Comparison of ENCODE assay signal across 30 cellular contexts in genomic region chr14:73942180-73942579, GRCh38.
"Had no signal": no experiment of that assay in that cellular context is flagged by ENCODE, and none has a peak within 500 bp of the region (broad histone marks: within the 10 kb centered on the region; RNA-seq: fewer than 3 reads in every experiment).

No MANE protein-coding gene starts in this region.

- H3K9me3 ChIP-seq: ascending aorta had no signal

- H3K4me1 Mint-ChIP-seq: activated naive CD4-positive, alpha-beta T cell treated with anti-CD3 and anti-CD28 coated beads, Interleukin-2, amount 50 U/mL, for 24 hours; central memory CD8-positive, alpha-beta T cell had no signal

- H3K27me3 Mint-ChIP-seq: activated CD4-positive, alpha-beta T cell treated with anti-CD3 and anti-CD28 coated beads for 36 hours; activated CD4-positive, alpha-beta T cell treated with anti-CD3 and anti-CD28 coated beads, Interleukin-2, amount 10 ng/mL, durations not matched to agents 7 days and 5 days; activated naive CD4-positive, alpha-beta T cell treated with anti-CD3 and anti-CD28 coated beads, Interleukin-2, amount 50 U/mL, for 24 hours; activated naive CD8-positive, alpha-beta T cell treated with anti-CD3 and anti-CD28 coated beads, Interleukin-2, amount 10 ng/mL, durations not matched to agents 7 days and 5 days; activated T-cell treated with anti-CD3 and anti-CD28 coated beads, Interleukin-2, amount 50 U/mL, for 24 hours; central memory CD8-positive, alpha-beta T cell had no signal

- H3K4me2 ChIP-seq: PC-9 had no signal

- H3K4me3 ChIP-seq: ascending aorta, cardiac muscle cell, PC-9 had no signal

- FAIRE-seq: RCC 7860, TTC549 had no signal

- H3K9me3 Mint-ChIP-seq: activated CD4-positive, alpha-beta T cell treated with anti-CD3 and anti-CD28 coated beads, Interleukin-2, amount 10 ng/mL, durations not matched to agents 7 days and 5 days; activated naive CD4-positive, alpha-beta T cell treated with anti-CD3 and anti-CD28 coated beads, Interleukin-2, amount 50 U/mL, for 24 hours; activated naive CD8-positive, alpha-beta T cell treated with anti-CD3 and anti-CD28 coated beads, Interleukin-2, amount 10 ng/mL, durations not matched to agents 7 days and 5 days; activated T-cell treated with anti-CD3 and anti-CD28 coated beads, Interleukin-2, amount 50 U/mL, for 24 hours; activated T-helper 2 cell treated with anti-CD3 and anti-CD28 coated beads, Interferon-gamma antibody, Interleukin-2, Interleukin-4, amounts not matched to agents 10 μg/mL and 5 μg/mL and 100 μg/mL, durations not matched to agents 14 hours and 24 hours and 36 hours; central memory CD8-positive, alpha-beta T cell; T-helper 1 cell treated with Interleukin-12 subunit alpha and Interleukin-12 subunit beta and Interleukin-4 antibody, amounts not matched to agents 30 μg/mL and 1 μg/mL, for 36 hours; T-helper 2 cell treated with Interferon-gamma antibody and Interleukin-4, amounts not matched to agents 5 μg/mL and 100 μg/mL, for 36 hours had no signal

- H3K27ac ChIP-seq: cardiac muscle cell, PC-9 had no signal

- H3K27me3 ChIP-seq: ascending aorta, cardiac muscle cell had no signal

- H3K4me3 Mint-ChIP-seq: activated CD4-positive, alpha-beta T cell treated with anti-CD3 and anti-CD28 coated beads for 36 hours; activated CD4-positive, alpha-beta T cell treated with anti-CD3 and anti-CD28 coated beads, Interleukin-2, amount 10 ng/mL, durations not matched to agents 7 days and 5 days; activated CD8-positive, alpha-beta T cell treated with anti-CD3 and anti-CD28 coated beads, Interleukin-2, amount 10 ng/mL, durations not matched to agents 7 days and 5 days; activated naive CD4-positive, alpha-beta T cell treated with anti-CD3 and anti-CD28 coated beads, Interleukin-2, amount 50 U/mL, for 24 hours; activated naive CD8-positive, alpha-beta T cell treated with anti-CD3 and anti-CD28 coated beads, Interleukin-2, amount 10 ng/mL, durations not matched to agents 7 days and 5 days; activated T-cell treated with anti-CD3 and anti-CD28 coated beads, Interleukin-2, amount 50 U/mL, for 24 hours; central memory CD8-positive, alpha-beta T cell; T-helper 1 cell treated with Interleukin-12 subunit alpha and Interleukin-12 subunit beta and Interleukin-4 antibody, amounts not matched to agents 30 μg/mL and 1 μg/mL, for 36 hours; T-helper 2 cell treated with Interferon-gamma antibody and Interleukin-4, amounts not matched to agents 5 μg/mL and 100 μg/mL, for 36 hours had no signal

- H3K4me1 ChIP-seq: ascending aorta had no signal

- H2AFZ ChIP-seq: PC-9 had no signal

- H3K36me3 Mint-ChIP-seq: activated naive CD8-positive, alpha-beta T cell treated with anti-CD3 and anti-CD28 coated beads, Interleukin-2, amount 10 ng/mL, durations not matched to agents 7 days and 5 days had no signal

- H3K27ac Mint-ChIP-seq: activated CD4-positive, alpha-beta T cell treated with anti-CD3 and anti-CD28 coated beads for 36 hours; activated CD4-positive, alpha-beta T cell treated with anti-CD3 and anti-CD28 coated beads, Interleukin-2, amount 10 ng/mL, durations not matched to agents 7 days and 5 days; activated CD8-positive, alpha-beta T cell treated with anti-CD3 and anti-CD28 coated beads, Interleukin-2, amount 10 ng/mL, durations not matched to agents 7 days and 5 days; activated naive CD4-positive, alpha-beta T cell treated with anti-CD3 and anti-CD28 coated beads, Interleukin-2, amount 50 U/mL, for 24 hours; activated T-helper 2 cell treated with anti-CD3 and anti-CD28 coated beads, Interferon-gamma antibody, Interleukin-2, Interleukin-4, amounts not matched to agents 10 μg/mL and 5 μg/mL and 100 μg/mL, durations not matched to agents 14 hours and 24 hours and 36 hours; T-helper 1 cell treated with Interleukin-12 subunit alpha and Interleukin-12 subunit beta and Interleukin-4 antibody, amounts not matched to agents 30 μg/mL and 1 μg/mL, for 36 hours; T-helper 2 cell treated with Interferon-gamma antibody and Interleukin-4, amounts not matched to agents 5 μg/mL and 100 μg/mL, for 36 hours had no signal

- DNase-seq: activated CD4-positive, alpha-beta T cell treated with anti-CD3 and anti-CD28 coated beads for 36 hours; activated CD4-positive, alpha-beta T cell treated with anti-CD3 and anti-CD28 coated beads, Interleukin-2, amount 10 ng/mL, durations not matched to agents 7 days and 5 days; activated CD4-positive, alpha-beta T cell treated with anti-CD3 and anti-CD28 coated beads, Interleukin-2, amount 50 U/mL, for 48 hours; activated CD8-positive, alpha-beta T cell treated with anti-CD3 and anti-CD28 coated beads, Interleukin-2, amount 10 ng/mL, durations not matched to agents 7 days and 5 days; activated gamma-delta T cell; activated naive CD4-positive, alpha-beta T cell treated with Interleukin-2 at 50 U/mL for 16 hours; activated naive CD8-positive, alpha-beta T cell treated with anti-CD3 and anti-CD28 coated beads, Interleukin-2, amount 10 ng/mL, durations not matched to agents 7 days and 5 days; activated T-cell treated with anti-CD3 and anti-CD28 coated beads, Interleukin-2, amount 50 U/mL, for 24 hours; NCI-H1092 treated with DMSO at 0.1 percent for 48 hours; NCI-H1417; NCI-H146; NCI-H187; NCI-H2029 treated with DMSO at 0.1 percent for 48 hours; NCI-H2107; NCI-H2171; NCI-H510A; NCI-H526; NCI-H748 treated with DMSO at 0.1 percent for 48 hours; PC-9; Right ventricle myocardium superior had no signal

- ATAC-seq: activated CD4-positive, alpha-beta T cell treated with anti-CD3 and anti-CD28 coated beads for 36 hours; activated CD4-positive, CD25-positive, alpha-beta regulatory T cell treated with anti-CD3 and anti-CD28 coated beads, Interleukin-2, amount 50 U/mL, for 24 hours; activated CD8-positive, alpha-beta T cell treated with anti-CD3 and anti-CD28 coated beads, Interleukin-2, amount 10 ng/mL, durations not matched to agents 7 days and 5 days had no signal

- H3K36me3 ChIP-seq: cardiac muscle cell had no signal
